13 cellular contexts compared by ENCODE assay signal in genomic region chr10:34024708-34025425, GRCh38.
DNase-seq lines count a peak whose midpoint lies in the region; ATAC-seq and TF ChIP-seq lines count a peak whose summit lies in the region.
"Had no signal": no experiment of that assay in that cellular context is flagged by ENCODE, and none has a peak within 500 bp of the region (broad histone marks: within the 10 kb centered on the region; RNA-seq: fewer than 3 reads in every experiment).

No MANE protein-coding gene starts in this region.

- H3K9me3 Mint-ChIP-seq in nephron: peaks cover 3% of the 10 kb centered on the region

- H3K4me1 ChIP-seq in IMR-90 (ENCODE audit: control insufficient read depth, insufficient read depth, low read length): no peaks in the 10 kb centered on the region

- H3K27me3 ChIP-seq in IMR-90 (ENCODE audit: control insufficient read depth, insufficient read depth, low read length): peaks cover 3% of the 10 kb centered on the region; the same call in 1 of the 2 replicates
- H3K27me3 ChIP-seq: ovary had no signal

- H3K27ac ChIP-seq in IMR-90 (ENCODE audit: insufficient read depth, low read length): no peak overlapping the region
- H3K27ac ChIP-seq: ovary had no signal

- DNase-seq in EH (ENCODE audit: low read depth) (peak; percentile 9), IMR-90 (no peak), cardiac fibroblast (ENCODE audit: low read depth in 2 of 2) (peak; percentile 37 to 63), NCI-H2227 treated with DMSO at 0.1 percent for 48 hours (lab: John Stamatoyannopoulos, UW) (no peak), islet precursor cell (no peak), mucosa of gallbladder (ENCODE audit: low spot score) (no peak), UCSD-AML1 (lab: John Stamatoyannopoulos, UW; ENCODE audit: unreplicated experiment) (no peak)
- DNase-seq: anterior cingulate cortex, DMS153, left cardiac atrium, ovary, T-helper 17 cell had no signal

- no peak overlapping the region for H3K56ac ChIP-seq in IMR-90 (ENCODE audit: extremely low read depth, insufficient read depth, low read length)

- no peak for TF ChIP-seq RAD21 in IMR-90 (IDR thresholded peaks at IDR 0.05; ENCODE audit: low read length)

- dilution Hi-C loops in IMR-90 (cut with HindIII; ENCODE audit: low sequenced_read_pairs, unreplicated experiment): no loop called here

- no peak overlapping the region for H4K5ac ChIP-seq in IMR-90 (ENCODE audit: low read depth, low read length)

- no peak overlapping the region for H3K4me3 Mint-ChIP-seq in nephron
- H3K4me3 Mint-ChIP-seq: T-helper 17 cell had no signal

- no peaks in the 10 kb centered on the region for H3K79me1 ChIP-seq in IMR-90 (ENCODE audit: low read depth in 1 of 2, low read length in 2 of 2)

- TF ChIP-seq CTCF in IMR-90 (conservative IDR thresholded peaks at IDR 0.05; ENCODE audit: low read depth, low read length) (no peak), cardiac fibroblast (IDR thresholded peaks at IDR 0.05; ENCODE audit: low read depth, low read length) (no peak), nephron (IDR thresholded peaks at IDR 0.05; ENCODE audit: unreplicated experiment in 3 of 3) (peak in 1 of 3 experiments; percentile 11)

- peak overlapping the region in 2 of 3 experiments; percentile 13 to 38 for H3K27ac Mint-ChIP-seq in nephron
- H3K27ac Mint-ChIP-seq: T-helper 17 cell had no signal

- H4K20me1 ChIP-seq in IMR-90 (ENCODE audit: insufficient read depth, low read length): no peaks in the 10 kb centered on the region

- H2BK20ac ChIP-seq in IMR-90 (ENCODE audit: low read depth, low read length): no peak overlapping the region

- H3K18ac ChIP-seq in IMR-90 (ENCODE audit: low read depth, low read length): no peak overlapping the region

- H2AK5ac ChIP-seq in IMR-90 (ENCODE audit: low read depth, low read length): no peak overlapping the region

- TF ChIP-seq POLR2A in IMR-90 (IDR thresholded peaks at IDR 0.05; ENCODE audit: low read depth, low read length): no peak

- H3K36me3 ChIP-seq in IMR-90 (ENCODE audit: control insufficient read depth, insufficient read depth, low read length): no peaks in the 10 kb centered on the region
- H3K36me3 ChIP-seq: ovary had no signal

- no TSS peak for BruUV-seq in IMR-90 (replicated peaks; lab: Mats Ljungman, UMichigan)

- H3K4me1 Mint-ChIP-seq in nephron: peaks cover 15% of the 10 kb centered on the region
- H3K4me1 Mint-ChIP-seq: T-helper 17 cell had no signal

- no peaks in the 10 kb centered on the region for H3K36me3 Mint-ChIP-seq in nephron (ENCODE audit: low read depth)

- H3K9ac ChIP-seq in IMR-90 (ENCODE audit: low read depth, low read length): no peak overlapping the region

- H3K4ac ChIP-seq in IMR-90 (ENCODE audit: low read depth, low read length): no peak overlapping the region

- no peak overlapping the region for H2BK15ac ChIP-seq in IMR-90 (ENCODE audit: low read depth, low read length)

- no peak for ATAC-seq in IMR-90 (ENCODE audit: low read depth)
- ATAC-seq: T-helper 17 cell had no signal

- H4K8ac ChIP-seq in IMR-90 (ENCODE audit: low read depth in 2 of 2, low read length in 2 of 2): no peak overlapping the region

- CTCF ChIA-PET in IMR-90 (lab: Yijun Ruan, JAX): no interaction called here

- no peak overlapping the region for H3K4me2 ChIP-seq in IMR-90 (ENCODE audit: low read depth, low read length)

- H3K9me3 ChIP-seq in IMR-90 (ENCODE audit: control insufficient read depth, insufficient read depth, low read length): peaks cover 5% of the 10 kb centered on the region
- H3K9me3 ChIP-seq: ovary had no signal

- H2BK5ac ChIP-seq in IMR-90 (ENCODE audit: low read depth, low read length, poor library complexity, severe bottlenecking): no peak overlapping the region

- POLR2A ChIA-PET in IMR-90 (lab: Charles Lee; ENCODE audit: unreplicated experiment): no interaction called here

- H2AK9ac ChIP-seq in IMR-90 (replicated peaks; ENCODE audit: low read depth, low read length, poor library complexity): peak overlapping the region; percentile 18

- H3K23ac ChIP-seq in IMR-90 (ENCODE audit: low read depth, low read length): no peak overlapping the region

- no peak overlapping the region for H3K4me3 ChIP-seq in IMR-90 (ENCODE audit: insufficient read depth, low read depth, low read length)
- H3K4me3 ChIP-seq in cardiac fibroblast (replicated peaks in 1 of 2; ENCODE audit: low read depth in 2 of 2, low read length in 2 of 2): no peak overlapping the region
- H3K4me3 ChIP-seq: ovary had no signal

- intact Hi-C loops in IMR-90 (cut with micrococcal nuclease): no loop called here

- H3K27me3 Mint-ChIP-seq in nephron (ENCODE audit: low read depth): peaks cover 8% of the 10 kb centered on the region

- H3K9me1 ChIP-seq in IMR-90 (ENCODE audit: insufficient read depth, low read length): no peaks in the 10 kb centered on the region

- no peak overlapping the region for H4K91ac ChIP-seq in IMR-90 (ENCODE audit: insufficient read depth, low read depth, low read length)

- H2BK120ac ChIP-seq in IMR-90 (ENCODE audit: low read depth, low read length): no peak overlapping the region

- WGBS in IMR-90 (ENCODE audit: extremely low coverage in 2 of 2, insufficient read length in 1 of 2), 2 experiments: 100% methylated on average over 1 of the region's 9 CpGs; no CpG with 5 or more reads in 1 of the 2 experiments

- in situ Hi-C loops in IMR-90 (cut with MboI; ENCODE audit: low sequenced_read_pairs): no loop called here

- no peak overlapping the region for H3K14ac ChIP-seq in IMR-90 (replicated peaks; ENCODE audit: low read depth, low read length)

- H2AFZ ChIP-seq in IMR-90 (replicated peaks; ENCODE audit: low read length, poor library complexity): no peak overlapping the region

TF ChIP-seq in IMR-90, 13 proteins besides CTCF, POLR2A, EP300 and RAD21:
- peak; percentile 80 for TF ChIP-seq USF2 (IDR thresholded peaks at IDR 0.05; ENCODE audit: low read depth, low read length)
- TF ChIP-seq BHLHE40 (IDR thresholded peaks at IDR 0.05; ENCODE audit: low read depth, low read length): no peak

Comparison
In these comparisons a context has a peak if more than half of its experiments do, and no peak if none do; other contexts are left out.
1. DNase-seq: peak in EH (single experiment) and cardiac fibroblast (2 of 2); none in IMR-90 (single experiment), NCI-H2227 treated with DMSO at 0.1 percent for 48 hours (single experiment), islet precursor cell (single experiment), mucosa of gallbladder (single experiment) and UCSD-AML1 (single experiment).